Comparison of ENCODE assay signal across 9 cellular contexts in genomic region chr9:5389109-5389732, GRCh38. TPM values are rescaled to one million over a fixed set of nuclear protein-coding genes. Genes with fewer than 3 reads are reported as not detected.
A peak's percentile ranks its signal among the peaks of the same experiment; 100 is the strongest.
DNase-seq lines count a peak whose midpoint lies in the region; ATAC-seq and TF ChIP-seq lines count a peak whose summit lies in the region.
"Had no signal": no experiment of that assay in that cellular context is flagged by ENCODE, and none has a peak within 500 bp of the region (broad histone marks: within the 10 kb centered on the region; RNA-seq: fewer than 3 reads in every experiment).

No MANE protein-coding gene starts in this region.

- H3K4me3 ChIP-seq in tibial nerve (no peak overlapping the region), sigmoid colon (no peak overlapping the region)
- H3K4me3 ChIP-seq: lung had no signal

- intact Hi-C loops in sigmoid colon (cut with DNase I): no loop called here

- H3K27ac ChIP-seq in tibial nerve (no peak overlapping the region), sigmoid colon (no peak overlapping the region)

- TF ChIP-seq CTCF in mesothelial cell of epicardium (IDR thresholded peaks at IDR 0.05; ENCODE audit: unreplicated experiment): no peak
- TF ChIP-seq CTCF in tibial nerve (IDR thresholded peaks at IDR 0.05): no peak
- no peak for TF ChIP-seq CTCF in sigmoid colon (IDR thresholded peaks at IDR 0.05)

- H3K4me1 ChIP-seq in tibial nerve: no peaks in the 10 kb centered on the region
- H3K4me1 ChIP-seq in sigmoid colon: no peaks in the 10 kb centered on the region

- peaks cover 13% of the 10 kb centered on the region for H3K4me1 Mint-ChIP-seq in activated T-cell treated with anti-CD3 and anti-CD28 coated beads, Interleukin-2, amount 50 U/mL, for 4 hours (ENCODE audit: low read depth)
- H3K4me1 Mint-ChIP-seq in activated T-cell treated with anti-CD3 and anti-CD28 coated beads, Interleukin-2, amount 50 U/mL, for 24 hours (ENCODE audit: low read depth): peaks cover 27% of the 10 kb centered on the region
- peaks cover 13% of the 10 kb centered on the region for H3K4me1 Mint-ChIP-seq in activated naive CD8-positive, alpha-beta T cell treated with anti-CD3 and anti-CD28 coated beads, Interleukin-2, amount 50 U/mL, for 24 hours
- H3K4me1 Mint-ChIP-seq in stimulated activated memory B cell treated with anti-CD40 and anti-IgM and Interleukin-4, amounts not matched to agents 10 μg/mL and 1 μg/mL and 100 μg/mL, for 72 hours: peaks cover 13% of the 10 kb centered on the region
- no peaks in the 10 kb centered on the region for H3K4me1 Mint-ChIP-seq in mesothelial cell of epicardium

- peak; percentile 40 to 54 for ATAC-seq in activated T-cell treated with anti-CD3 and anti-CD28 coated beads, Interleukin-2, amount 50 U/mL, for 4 hours
- ATAC-seq in HG03442 (IDR thresholded peaks at IDR 0.05; ENCODE audit: unreplicated experiment): peak; percentile 67
- ATAC-seq in activated naive CD8-positive, alpha-beta T cell treated with anti-CD3 and anti-CD28 coated beads, Interleukin-2, amount 50 U/mL, for 24 hours: peak; percentile 80
- peak; percentile 61 for ATAC-seq in stimulated activated memory B cell treated with anti-CD40 and anti-IgM and Interleukin-4, amounts not matched to agents 10 μg/mL and 1 μg/mL and 100 μg/mL, for 72 hours

- no peak overlapping the region for H3K27ac Mint-ChIP-seq in activated T-cell treated with anti-CD3 and anti-CD28 coated beads, Interleukin-2, amount 50 U/mL, for 24 hours
- no peak overlapping the region for H3K27ac Mint-ChIP-seq in activated naive CD8-positive, alpha-beta T cell treated with anti-CD3 and anti-CD28 coated beads, Interleukin-2, amount 50 U/mL, for 24 hours
- H3K27ac Mint-ChIP-seq in stimulated activated memory B cell treated with anti-CD40 and anti-IgM and Interleukin-4, amounts not matched to agents 10 μg/mL and 1 μg/mL and 100 μg/mL, for 72 hours: no peak overlapping the region
- H3K27ac Mint-ChIP-seq in mesothelial cell of epicardium: no peak overlapping the region

- DNase-seq in activated T-cell treated with anti-CD3 and anti-CD28 coated beads, Interleukin-2, amount 50 U/mL, for 4 hours: no peak
- no peak for DNase-seq in activated T-cell treated with anti-CD3 and anti-CD28 coated beads, Interleukin-2, amount 50 U/mL, for 24 hours
- DNase-seq in activated naive CD8-positive, alpha-beta T cell treated with anti-CD3 and anti-CD28 coated beads, Interleukin-2, amount 50 U/mL, for 24 hours: peak; percentile 15
- DNase-seq in mesothelial cell of epicardium (ENCODE audit: low spot score in 2 of 2, unreplicated experiment in 2 of 2) (no peak), tibial nerve (ENCODE audit: low spot score in 2 of 2) (no peak), sigmoid colon (no peak)

- H3K27me3 Mint-ChIP-seq in activated T-cell treated with anti-CD3 and anti-CD28 coated beads, Interleukin-2, amount 50 U/mL, for 4 hours (ENCODE audit: low read depth): no peaks in the 10 kb centered on the region
- H3K27me3 Mint-ChIP-seq in activated T-cell treated with anti-CD3 and anti-CD28 coated beads, Interleukin-2, amount 50 U/mL, for 24 hours: no peaks in the 10 kb centered on the region
- H3K27me3 Mint-ChIP-seq in activated naive CD8-positive, alpha-beta T cell treated with anti-CD3 and anti-CD28 coated beads, Interleukin-2, amount 50 U/mL, for 24 hours: no peaks in the 10 kb centered on the region
- no peaks in the 10 kb centered on the region for H3K27me3 Mint-ChIP-seq in stimulated activated memory B cell treated with anti-CD40 and anti-IgM and Interleukin-4, amounts not matched to agents 10 μg/mL and 1 μg/mL and 100 μg/mL, for 72 hours
- no peaks in the 10 kb centered on the region for H3K27me3 Mint-ChIP-seq in mesothelial cell of epicardium (ENCODE audit: low read depth)

- H3K9me3 ChIP-seq in tibial nerve (no peaks in the 10 kb centered on the region), sigmoid colon (no peaks in the 10 kb centered on the region)

- H3K9me3 Mint-ChIP-seq in activated T-cell treated with anti-CD3 and anti-CD28 coated beads, Interleukin-2, amount 50 U/mL, for 4 hours: no peaks in the 10 kb centered on the region
- no peaks in the 10 kb centered on the region for H3K9me3 Mint-ChIP-seq in activated T-cell treated with anti-CD3 and anti-CD28 coated beads, Interleukin-2, amount 50 U/mL, for 24 hours
- H3K9me3 Mint-ChIP-seq in activated naive CD8-positive, alpha-beta T cell treated with anti-CD3 and anti-CD28 coated beads, Interleukin-2, amount 50 U/mL, for 24 hours: no peaks in the 10 kb centered on the region
- H3K9me3 Mint-ChIP-seq in stimulated activated memory B cell treated with anti-CD40 and anti-IgM and Interleukin-4, amounts not matched to agents 10 μg/mL and 1 μg/mL and 100 μg/mL, for 72 hours: no peaks in the 10 kb centered on the region
- H3K9me3 Mint-ChIP-seq in mesothelial cell of epicardium: no peaks in the 10 kb centered on the region

- TF ChIP-seq POLR2A in tibial nerve (IDR thresholded peaks at IDR 0.05): no peak
- TF ChIP-seq POLR2A in sigmoid colon (IDR thresholded peaks at IDR 0.05): no peak

- peaks cover 16% of the 10 kb centered on the region for H3K36me3 Mint-ChIP-seq in activated T-cell treated with anti-CD3 and anti-CD28 coated beads, Interleukin-2, amount 50 U/mL, for 4 hours (ENCODE audit: insufficient read depth)
- no peaks in the 10 kb centered on the region for H3K36me3 Mint-ChIP-seq in activated T-cell treated with anti-CD3 and anti-CD28 coated beads, Interleukin-2, amount 50 U/mL, for 24 hours (ENCODE audit: low read depth)
- H3K36me3 Mint-ChIP-seq in activated naive CD8-positive, alpha-beta T cell treated with anti-CD3 and anti-CD28 coated beads, Interleukin-2, amount 50 U/mL, for 24 hours (ENCODE audit: low read depth): peaks cover 2% of the 10 kb centered on the region
- H3K36me3 Mint-ChIP-seq in stimulated activated memory B cell treated with anti-CD40 and anti-IgM and Interleukin-4, amounts not matched to agents 10 μg/mL and 1 μg/mL and 100 μg/mL, for 72 hours: peaks cover 5% of the 10 kb centered on the region
- H3K36me3 Mint-ChIP-seq in mesothelial cell of epicardium: no peaks in the 10 kb centered on the region

- TF ChIP-seq EP300 in tibial nerve (IDR thresholded peaks at IDR 0.05): no peak
- no peak for TF ChIP-seq EP300 in sigmoid colon (IDR thresholded peaks at IDR 0.05)

- 54 to 74% methylated on average over 3 of the region's 3 CpGs for WGBS in tibial nerve, 2 donors
- WGBS in sigmoid colon, 2 donors: 63 to 68% methylated on average over 3 of the region's 3 CpGs

- H3K36me3 ChIP-seq in tibial nerve (peaks cover 0 to 3% (median 0%) of the 10 kb centered on the region in 3 donors), sigmoid colon (no peaks in the 10 kb centered on the region)

- H3K4me3 Mint-ChIP-seq in activated T-cell treated with anti-CD3 and anti-CD28 coated beads, Interleukin-2, amount 50 U/mL, for 4 hours: no peak overlapping the region
- H3K4me3 Mint-ChIP-seq in activated T-cell treated with anti-CD3 and anti-CD28 coated beads, Interleukin-2, amount 50 U/mL, for 24 hours: no peak overlapping the region
- H3K4me3 Mint-ChIP-seq in activated naive CD8-positive, alpha-beta T cell treated with anti-CD3 and anti-CD28 coated beads, Interleukin-2, amount 50 U/mL, for 24 hours: no peak overlapping the region
- no peak overlapping the region for H3K4me3 Mint-ChIP-seq in stimulated activated memory B cell treated with anti-CD40 and anti-IgM and Interleukin-4, amounts not matched to agents 10 μg/mL and 1 μg/mL and 100 μg/mL, for 72 hours
- H3K4me3 Mint-ChIP-seq in mesothelial cell of epicardium: no peak overlapping the region

- H3K27me3 ChIP-seq in tibial nerve: no peaks in the 10 kb centered on the region
- no peaks in the 10 kb centered on the region for H3K27me3 ChIP-seq in sigmoid colon

RNA-seq across cellular contexts. Expression of gene PLGRKT, which starts 48.5 kb away (rescaled TPM):
- total RNA-seq in activated T-cell treated with anti-CD3 and anti-CD28 coated beads, Interleukin-2, amount 50 U/mL, for 4 hours: 10 to 100 TPM; 23.7 to 45.3 (median 30.9) TPM
- total RNA-seq in mesothelial cell of epicardium (18.2 to 21.7 TPM (median 19.6 TPM) in 3 replicates), tibial nerve (10 to 100 TPM in 1 of 4 donors, 1 to 10 TPM in 3; 8.4 to 12.0 (median 9.3) TPM), sigmoid colon (10 to 100 TPM; 14.1 to 25.0 (median 19.7) TPM)
- 10 to 100 TPM; 47.6 to 94.6 (median 81.7) TPM for polyA plus RNA-seq in sigmoid colon

RNA-seq across cellular contexts. Expression of gene RLN1, which starts 49.5 kb away (rescaled TPM):
- under 1 TPM in 2 of 3 donors, not detected in 1; 0.50 to 0.54 TPM for total RNA-seq in activated T-cell treated with anti-CD3 and anti-CD28 coated beads, Interleukin-2, amount 50 U/mL, for 4 hours
- total RNA-seq in mesothelial cell of epicardium: 0.75 to 0.88 TPM (median 0.80 TPM) in 3 replicates
- total RNA-seq in tibial nerve: not detected
- not detected for total RNA-seq in sigmoid colon
- under 1 TPM in 1 of 3 donors, not detected in 2; 0.51 TPM for polyA plus RNA-seq in sigmoid colon
